ENCODE assay signal across 21 cellular contexts in the genomic region with DNA sequence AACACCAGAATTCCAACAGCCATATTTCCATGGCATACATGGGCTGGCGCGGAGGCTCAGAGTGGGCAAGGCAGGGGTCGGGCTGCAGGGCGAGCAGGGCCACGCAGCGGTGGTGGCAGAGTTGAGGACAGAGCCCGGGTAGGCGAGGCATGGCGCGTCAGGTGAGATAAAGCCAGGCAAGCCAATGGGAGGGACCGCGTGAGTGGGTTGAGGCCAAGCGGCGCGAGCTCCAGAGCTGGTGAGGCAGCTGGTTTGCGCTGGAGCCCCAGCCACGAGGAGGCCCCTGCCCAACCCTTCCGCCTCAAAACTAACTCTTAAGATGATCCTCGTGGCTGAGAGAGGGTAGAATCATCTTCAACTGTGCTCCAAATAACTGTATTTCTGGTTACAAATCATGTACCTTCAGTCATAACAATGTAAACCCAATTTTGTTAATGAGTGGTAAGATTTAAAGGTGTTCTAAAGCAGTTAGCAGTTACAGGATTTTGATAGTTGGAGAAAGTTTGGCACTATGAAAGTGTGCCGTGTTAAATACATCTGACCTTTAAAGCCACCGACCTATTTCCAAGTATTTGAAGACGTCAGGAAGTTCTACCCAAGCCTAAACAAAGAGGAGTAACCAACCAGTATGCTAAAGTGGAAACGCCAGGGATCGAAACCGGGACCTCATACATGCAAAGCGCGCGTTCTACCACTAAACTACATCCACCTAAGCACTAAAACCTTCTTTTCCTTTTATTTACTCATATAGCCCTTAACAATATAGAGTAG.
DNase-seq lines count a peak whose midpoint lies in the region; TF ChIP-seq lines count a peak whose summit lies in the region.
"Had no signal": no experiment of that assay in that cellular context is flagged by ENCODE, and none has a peak within 500 bp of the region (broad histone marks: within the 10 kb centered on the region; RNA-seq: fewer than 3 reads in every experiment).

No MANE protein-coding gene starts in this region.

- peaks cover 8% of the 10 kb centered on the region for H3K27me3 Mint-ChIP-seq in neural progenitor cell (ENCODE audit: insufficient read depth, low read depth)
- H3K27me3 Mint-ChIP-seq in Calu3 (ENCODE audit: unreplicated experiment), result peaks cover 37% of the 10 kb centered on the region

- TF ChIP-seq POLR2A in esophagus muscularis mucosa (IDR thresholded peaks at IDR 0.05; ENCODE audit: low read depth), result no peak

- in situ Hi-C loops in SK-MEL-5 (cut with HindIII; ENCODE audit: low pct_unique_long_range_greater_than_20kb, low sequenced_read_pairs), result no loop called here
- in situ Hi-C loops in KBM-7 (cut with MboI; ENCODE audit: low pct_unique_long_range_greater_than_20kb, low sequenced_read_pairs), result no loop called here

- DNase-seq in SK-MEL-5 (ENCODE audit: low read depth, low spot score), result peak; percentile 3
- peak; percentile 74 for DNase-seq in iPS DF 19.7 (ENCODE audit: low read depth, low spot score)
- peak; percentile 49 for DNase-seq in neural progenitor cell (ENCODE audit: low spot score)
- no peak for DNase-seq in NCI-H128 (lab: John Stamatoyannopoulos, UW; ENCODE audit: unreplicated experiment)
- DNase-seq in esophagus muscularis mucosa (ENCODE audit: extremely low spot score), result no peak
- DNase-seq in Calu3, result no peak
- DNase-seq in KBM-7, result no peak
- DNase-seq: activated CD4-positive, alpha-beta T cell treated with anti-CD3 and anti-CD28 coated beads, Interleukin-2, amount 10 ng/mL, durations not matched to agents 7 days and 5 days; activated CD8-positive, alpha-beta memory T cell treated with anti-CD3 and anti-CD28 coated beads, Interleukin-2, amount 50 U/mL, for 48 hours; CD8-positive, alpha-beta memory T cell; central memory CD4-positive, alpha-beta T cell; heart right ventricle; left colon; mucosa of descending colon; NCI-H1436; NCI-H226; ovary; stimulated activated CD4-positive, alpha-beta T cell treated with anti-CD3 and anti-CD28 coated beads, Interleukin-1b, Interleukin-23, amount 100 ng/mL, for 48 hours; upper lobe of right lung had no signal

- peaks cover 16% of the 10 kb centered on the region for H3F3A ChIP-seq in neural progenitor cell (ENCODE audit: low read depth)

- no peak for TF ChIP-seq CTCF in neural progenitor cell (IDR thresholded peaks at IDR 0.05)
- no peak for TF ChIP-seq CTCF in esophagus muscularis mucosa (IDR thresholded peaks at IDR 0.05)
- no peak for TF ChIP-seq CTCF in Calu3 (IDR thresholded peaks at IDR 0.05; ENCODE audit: unreplicated experiment)

- H3K4me1 Mint-ChIP-seq in neural progenitor cell (peaks cover 13% of the 10 kb centered on the region), Calu3 (ENCODE audit: low read depth, unreplicated experiment) (peaks cover 14% of the 10 kb centered on the region)

- H3K4me3 Mint-ChIP-seq in neural progenitor cell (peak overlapping the region; percentile 44), Calu3 (ENCODE audit: low read depth, unreplicated experiment) (no peak overlapping the region)
- H3K4me3 Mint-ChIP-seq: activated CD4-positive, alpha-beta T cell treated with anti-CD3 and anti-CD28 coated beads, Interleukin-2, amount 10 ng/mL, durations not matched to agents 7 days and 5 days; CD8-positive, alpha-beta memory T cell had no signal

- H3K36me3 Mint-ChIP-seq in neural progenitor cell (no peaks in the 10 kb centered on the region), Calu3 (ENCODE audit: insufficient read depth, unreplicated experiment) (peaks cover 5% of the 10 kb centered on the region)

- H3K27me3 ChIP-seq in neural progenitor cell (peaks cover 66% of the 10 kb centered on the region), esophagus muscularis mucosa (peaks cover 0 to 85% (median 6%) of the 10 kb centered on the region in 4 donors)
- H3K27me3 ChIP-seq: ovary had no signal

- peak overlapping the region; percentile 90; the same call in 1 of the 2 replicates for H3K9ac ChIP-seq in ES-I3 (ENCODE audit: low read depth, low read length)
- no peak overlapping the region for H3K9ac ChIP-seq in neural progenitor cell

- WGBS in esophagus muscularis mucosa, result 85% methylated on average over 27 of the region's 28 CpGs

- CTCF ChIA-PET in Calu3 (lab: Charles Lee), result no interaction called here

- no peaks in the 10 kb centered on the region for H4K20me1 ChIP-seq in neural progenitor cell (ENCODE audit: low read depth)

- H3K4me2 ChIP-seq in neural progenitor cell, result peak overlapping the region; percentile 97

- H3K4me1 ChIP-seq in ES-I3 (ENCODE audit: insufficient read depth, low read length), result 0 out of 2 replicates have a peak, but pooled peaks cover 3% of the 10 kb centered on the region
- peaks cover 5% of the 10 kb centered on the region for H3K4me1 ChIP-seq in neural progenitor cell
- peaks cover 3 to 14% (median 11%) of the 10 kb centered on the region in 4 donors for H3K4me1 ChIP-seq in esophagus muscularis mucosa
- H3K4me1 ChIP-seq: upper lobe of right lung had no signal

- peak overlapping the region; percentile 63 for H2AFZ ChIP-seq in neural progenitor cell (replicated peaks)

- no peaks in the 10 kb centered on the region for H3K79me2 ChIP-seq in neural progenitor cell (ENCODE audit: low read depth)

- no peak overlapping the region for H3K27ac ChIP-seq in neural progenitor cell
- H3K27ac ChIP-seq in esophagus muscularis mucosa (replicated peaks in 1 of 4), result no peak overlapping the region
- H3K27ac ChIP-seq: heart right ventricle, ovary, upper lobe of right lung had no signal

- H3K9me3 Mint-ChIP-seq in neural progenitor cell (no peaks in the 10 kb centered on the region), Calu3 (ENCODE audit: low read depth, unreplicated experiment) (no peaks in the 10 kb centered on the region)
- H3K9me3 Mint-ChIP-seq: activated CD4-positive, alpha-beta T cell treated with anti-CD3 and anti-CD28 coated beads, Interleukin-2, amount 10 ng/mL, durations not matched to agents 7 days and 5 days had no signal

- H3K27ac Mint-ChIP-seq in neural progenitor cell (no peak overlapping the region), Calu3 (ENCODE audit: unreplicated experiment) (no peak overlapping the region)
- H3K27ac Mint-ChIP-seq: activated CD4-positive, alpha-beta T cell treated with anti-CD3 and anti-CD28 coated beads, Interleukin-2, amount 10 ng/mL, durations not matched to agents 7 days and 5 days; CD8-positive, alpha-beta memory T cell; stimulated activated naive CD8-positive, alpha-beta T cell treated with anti-CD3 and anti-CD28 coated beads, Interleukin-15, Interleukin-2, amounts not matched to agents 100 ng/mL and 50 ng/mL, for 24 hours had no signal

- no TSS peak for BruUV-seq in Calu3 (replicated peaks; lab: Mats Ljungman, UMichigan)

- intact Hi-C loops in esophagus muscularis mucosa (cut with DNase I), result no loop called here
- intact Hi-C loops in Calu3 (cut with micrococcal nuclease; ENCODE audit: unreplicated experiment), result no loop called here

- H3K9me3 ChIP-seq in ES-I3 (ENCODE audit: control insufficient read depth, insufficient read depth, low read length) (no peaks in the 10 kb centered on the region; the same call in 1 of the 2 replicates), neural progenitor cell (ENCODE audit: low read depth) (no peaks in the 10 kb centered on the region), esophagus muscularis mucosa (peaks cover 0 to 8% (median 0%) of the 10 kb centered on the region in 4 donors)
- H3K9me3 ChIP-seq: mucosa of descending colon, ovary, upper lobe of right lung had no signal

- H3K4me3 ChIP-seq in neural progenitor cell (peak overlapping the region; percentile 76), esophagus muscularis mucosa (no peak overlapping the region)
- H3K4me3 ChIP-seq: mucosa of descending colon, ovary, upper lobe of right lung had no signal

- TF ChIP-seq EP300 in esophagus muscularis mucosa (IDR thresholded peaks at IDR 0.05), result no peak

- H3K36me3 ChIP-seq in ES-I3 (ENCODE audit: insufficient read depth, low read length), result no peaks in the 10 kb centered on the region
- no peaks in the 10 kb centered on the region for H3K36me3 ChIP-seq in neural progenitor cell
- no peaks in the 10 kb centered on the region for H3K36me3 ChIP-seq in esophagus muscularis mucosa
- H3K36me3 ChIP-seq: heart right ventricle, ovary, upper lobe of right lung had no signal

Comparison
In these comparisons a context has a peak if more than half of its experiments do, and no peak if none do; other contexts are left out.
1. DNase-seq: peak in SK-MEL-5 (single experiment), iPS DF 19.7 (single experiment) and neural progenitor cell (single experiment); none in NCI-H128 (single experiment), esophagus muscularis mucosa (single experiment), Calu3 (single experiment) and KBM-7 (single experiment).